ENCODE assay signal across 8 cellular contexts in genomic region chr13:42038661-42039456, GRCh38. TPM values are rescaled to one million over a fixed set of nuclear protein-coding genes. Genes with fewer than 3 reads are reported as not detected.
A peak's percentile ranks its signal among the peaks of the same experiment; 100 is the strongest.
DNase-seq lines count a peak whose midpoint lies in the region; ATAC-seq and TF ChIP-seq lines count a peak whose summit lies in the region.

No MANE protein-coding gene starts in this region.

- H4K20me1 ChIP-seq in BLaER1 (peaks cover 29% of the 10 kb centered on the region), IMR-90 (ENCODE audit: insufficient read depth, low read length) (0 out of 2 replicates have a peak, but pooled peaks cover 8% of the 10 kb centered on the region)

- BruUV-seq in IMR-90 (replicated peaks; lab: Mats Ljungman, UMichigan): no TSS peak

- no peak for ATAC-seq in IMR-90 (ENCODE audit: low read depth)
- ATAC-seq in central memory CD8-positive, alpha-beta T cell (replicated peaks; ENCODE audit: extremely low read depth, poor library complexity, severe bottlenecking): no peak
- ATAC-seq in natural killer cell: no peak
- no peak for ATAC-seq in HG03378 (IDR thresholded peaks at IDR 0.05; ENCODE audit: unreplicated experiment)

- H3K27ac ChIP-seq in BLaER1 (no peak overlapping the region), IMR-90 (ENCODE audit: insufficient read depth, low read length) (no peak overlapping the region)

- no peak overlapping the region for H2BK15ac ChIP-seq in IMR-90 (ENCODE audit: low read depth, low read length)

- no peak overlapping the region for H2BK120ac ChIP-seq in IMR-90 (ENCODE audit: low read depth, low read length)

- TF ChIP-seq CTCF in IMR-90 (conservative IDR thresholded peaks at IDR 0.05; ENCODE audit: low read depth, low read length) (no peak), natural killer cell (IDR thresholded peaks at IDR 0.05) (no peak)

- no peak overlapping the region for H2AK9ac ChIP-seq in IMR-90 (replicated peaks; ENCODE audit: low read depth, low read length, poor library complexity)

- no peak for TF ChIP-seq POLR2A in IMR-90 (IDR thresholded peaks at IDR 0.05; ENCODE audit: low read depth, low read length)

- no peak for TF ChIP-seq RAD21 in IMR-90 (IDR thresholded peaks at IDR 0.05; ENCODE audit: low read length)

- H3K4me1 ChIP-seq in BLaER1: peaks cover 29% of the 10 kb centered on the region
- peaks cover 8% of the 10 kb centered on the region for H3K4me1 ChIP-seq in IMR-90 (ENCODE audit: control insufficient read depth, insufficient read depth, low read length)

- no peak overlapping the region for H2BK5ac ChIP-seq in IMR-90 (ENCODE audit: low read depth, low read length, poor library complexity, severe bottlenecking)

- peaks cover 4% of the 10 kb centered on the region; the same call in 1 of the 2 replicates for H3K9me1 ChIP-seq in IMR-90 (ENCODE audit: insufficient read depth, low read length)

- H3K36me3 Mint-ChIP-seq in central memory CD8-positive, alpha-beta T cell (ENCODE audit: insufficient read depth): peaks cover 2% of the 10 kb centered on the region
- peaks cover 13% of the 10 kb centered on the region for H3K36me3 Mint-ChIP-seq in natural killer cell

- H3K79me1 ChIP-seq in IMR-90 (ENCODE audit: low read depth in 1 of 2, low read length in 2 of 2): peaks cover 14 to 18% of the 10 kb centered on the region in 2 experiments; a peak in 3 of 4 replicates

- H3K27me3 Mint-ChIP-seq in central memory CD8-positive, alpha-beta T cell: no peaks in the 10 kb centered on the region
- H3K27me3 Mint-ChIP-seq in natural killer cell (ENCODE audit: low read depth in 2 of 2): peaks cover 18 to 50% of the 10 kb centered on the region in 2 donors

- no peak overlapping the region for H3K4ac ChIP-seq in IMR-90 (ENCODE audit: low read depth, low read length)

- 0 out of 2 replicates have a peak overlapping the region, but pooled peaks have one; percentile 3 for H2BK20ac ChIP-seq in IMR-90 (ENCODE audit: low read depth, low read length)

- H3K27me3 ChIP-seq in BLaER1: no peaks in the 10 kb centered on the region
- H3K27me3 ChIP-seq in IMR-90 (ENCODE audit: control insufficient read depth, insufficient read depth, low read length): no peaks in the 10 kb centered on the region

- no peak overlapping the region for H4K8ac ChIP-seq in IMR-90 (ENCODE audit: low read depth in 2 of 2, low read length in 2 of 2)

- H4K91ac ChIP-seq in IMR-90 (ENCODE audit: insufficient read depth, low read depth, low read length): no peak overlapping the region

- H3K9ac ChIP-seq in BLaER1 (no peak overlapping the region; the same call in 1 of the 2 replicates), IMR-90 (ENCODE audit: low read depth, low read length) (0 out of 2 replicates have a peak overlapping the region, but pooled peaks have one; percentile 81)

- CTCF ChIA-PET in IMR-90 (lab: Yijun Ruan, JAX): interaction anchor here (0.6 kb wide), 1 partner anchor 1051 kb away, joined by 3 read pairs; no protein-coding TSS in a partner anchor

- no peak overlapping the region for H3K14ac ChIP-seq in IMR-90 (replicated peaks; ENCODE audit: low read depth, low read length)

- H3K23ac ChIP-seq in IMR-90 (ENCODE audit: low read depth, low read length): 0 out of 2 replicates have a peak overlapping the region, but pooled peaks have one; percentile 97

- no peak overlapping the region for H3K27ac Mint-ChIP-seq in central memory CD8-positive, alpha-beta T cell (ENCODE audit: low read depth)
- H3K27ac Mint-ChIP-seq in natural killer cell: peak overlapping the region in 1 of 2 donors; percentile 39

- no peak overlapping the region for H3K56ac ChIP-seq in IMR-90 (ENCODE audit: extremely low read depth, insufficient read depth, low read length)

- POLR2A ChIA-PET in IMR-90 (lab: Charles Lee; ENCODE audit: unreplicated experiment): no interaction called here

- WGBS in IMR-90 (ENCODE audit: extremely low coverage in 2 of 2, insufficient read length in 1 of 2), 2 experiments: 82% methylated on average over 9 of the region's 19 CpGs; no CpG with 5 or more reads in 1 of the 2 experiments

- H3K4me3 ChIP-seq in BLaER1 (peak overlapping the region; percentile 86), IMR-90 (ENCODE audit: insufficient read depth, low read depth, low read length) (no peak overlapping the region)

- dilution Hi-C loops in IMR-90 (cut with HindIII; ENCODE audit: low sequenced_read_pairs, unreplicated experiment): no loop called here

- H3K18ac ChIP-seq in IMR-90 (ENCODE audit: low read depth, low read length): no peak overlapping the region

- H2AFZ ChIP-seq in IMR-90 (replicated peaks; ENCODE audit: low read length, poor library complexity): no peak overlapping the region

- H3K36me3 ChIP-seq in BLaER1 (no peaks in the 10 kb centered on the region), IMR-90 (ENCODE audit: control insufficient read depth, insufficient read depth, low read length) (no peaks in the 10 kb centered on the region)

- peak overlapping the region; percentile 86 for H3K4me2 ChIP-seq in BLaER1
- H3K4me2 ChIP-seq in IMR-90 (ENCODE audit: low read depth, low read length): peak overlapping the region; percentile 90

- peak overlapping the region; percentile 42; the same call in 1 of the 2 replicates for H2AK5ac ChIP-seq in IMR-90 (ENCODE audit: low read depth, low read length)

- in situ Hi-C loops in IMR-90 (cut with MboI; ENCODE audit: low sequenced_read_pairs): loop anchor here (10.0 kb wide), 1 partner anchor 74 kb away; the partner anchor contains the start of gene VWA8

- peak; percentile 28 for DNase-seq in IMR-90
- DNase-seq in central memory CD8-positive, alpha-beta T cell (ENCODE audit: low spot score in 2 of 2): no peak
- DNase-seq in natural killer cell: no peak
- no peak for DNase-seq in NCI-H748 (lab: John Stamatoyannopoulos, UW; ENCODE audit: unreplicated experiment)
- DNase-seq in A172 (ENCODE audit: low spot score): no peak
- no peak for DNase-seq in NCI-H82 treated with DMSO at 0.1 percent for 48 hours (lab: John Stamatoyannopoulos, UW; ENCODE audit: unreplicated experiment)

- H3K4me1 Mint-ChIP-seq in central memory CD8-positive, alpha-beta T cell: peaks cover 21% of the 10 kb centered on the region
- peaks cover 20 to 24% of the 10 kb centered on the region in 2 donors for H3K4me1 Mint-ChIP-seq in natural killer cell

- intact Hi-C loops in IMR-90 (cut with micrococcal nuclease): no loop called here
- intact Hi-C loops in natural killer cell (cut with micrococcal nuclease): no loop called here

- peak overlapping the region; percentile 93 for H3K4me3 Mint-ChIP-seq in central memory CD8-positive, alpha-beta T cell
- peak overlapping the region; percentile 90 for H3K4me3 Mint-ChIP-seq in natural killer cell

- H3K9me3 ChIP-seq in BLaER1: peaks cover 14% of the 10 kb centered on the region
- H3K9me3 ChIP-seq in IMR-90 (ENCODE audit: control insufficient read depth, insufficient read depth, low read length): no peaks in the 10 kb centered on the region

- H3K9me3 Mint-ChIP-seq in central memory CD8-positive, alpha-beta T cell: no peaks in the 10 kb centered on the region
- H3K9me3 Mint-ChIP-seq in natural killer cell: no peaks in the 10 kb centered on the region

- no peak overlapping the region for H4K5ac ChIP-seq in IMR-90 (ENCODE audit: low read depth, low read length)

TF ChIP-seq in IMR-90, 13 proteins besides CTCF, POLR2A, EP300 and RAD21:
- TF ChIP-seq MXI1 (IDR thresholded peaks at IDR 0.05; ENCODE audit: borderline replicate concordance, low read depth, low read length): no peak
- no peak for TF ChIP-seq BHLHE40 (IDR thresholded peaks at IDR 0.05; ENCODE audit: low read depth, low read length)
- TF ChIP-seq CEBPB (IDR thresholded peaks at IDR 0.05; ENCODE audit: low read depth, low read length): no peak
- TF ChIP-seq CHD1 (IDR thresholded peaks at IDR 0.05; ENCODE audit: low read depth, low read length): no peak
- TF ChIP-seq NFE2L2 (IDR thresholded peaks at IDR 0.05; ENCODE audit: low read depth, low read length): no peak

RNA-seq across cellular contexts. Expression of gene DGKH, which starts 9.6 kb away (rescaled TPM):
- total RNA-seq in IMR-90 (2012; rRNA removed): 9.7 and 13.4 TPM in 2 replicates
- polyA plus RNA-seq in IMR-90 (2012; rRNA removed): 1.6 and 2.0 TPM in 2 replicates
- polyA plus RNA-seq in IMR-90 (2012; cell fraction: cytosol; rRNA removed): 0.21 and 0.30 TPM in 2 replicates
- 1.1 and 6.6 TPM in 2 replicates for polyA plus RNA-seq in IMR-90 (2012; cell fraction: nucleus; rRNA removed; ENCODE audit: low replicate concordance)
- total RNA-seq in natural killer cell: 1 to 10 TPM; 1.1 to 3.4 (median 1.2) TPM
- 3.8 and 5.3 TPM in 2 replicates for total RNA-seq in A172 (2014; rRNA removed; shearing (Covaris generic))
